Comparison of ENCODE assay signal across 20 cellular contexts in genomic region chr7:14191686-14192098, GRCh38.
DNase-seq lines count a peak whose midpoint lies in the region; ATAC-seq and TF ChIP-seq lines count a peak whose summit lies in the region.
"Had no signal": no experiment of that assay in that cellular context is flagged by ENCODE, and none has a peak within 500 bp of the region (broad histone marks: within the 10 kb centered on the region; RNA-seq: fewer than 3 reads in every experiment).

No MANE protein-coding gene starts in this region.

- no peak for TF ChIP-seq CTCF in OCI-LY7 (conservative IDR thresholded peaks at IDR 0.05; ENCODE audit: low read length)

- intact Hi-C loops in OCI-LY7 (cut with micrococcal nuclease; ENCODE audit: unreplicated experiment), result no loop called here

- DNase-seq in A172 (ENCODE audit: low spot score), result peak; percentile 79
- DNase-seq in GM23248, result peak; percentile 90
- peak; percentile 26 for DNase-seq in RPMI7951 (ENCODE audit: low read depth)
- peak; percentile 9 for DNase-seq in fibroblast of gingiva (ENCODE audit: low read depth)
- DNase-seq in H4 (ENCODE audit: low spot score), result no peak
- DNase-seq in ureter (ENCODE audit: low spot score), result no peak
- DNase-seq in OCI-LY7 (ENCODE audit: low spot score), result no peak
- DNase-seq: ACHN; activated CD8-positive, alpha-beta T cell treated with anti-CD3 and anti-CD28 coated beads for 36 hours; amniotic stem cell; hippocampal formation; MM.1S; NCI-H2029; NCI-H524 treated with DMSO at 0.1 percent for 48 hours; nucleus accumbens; OCI-M1; right lobe of liver; stimulated activated CD4-positive, alpha-beta T cell treated with anti-CD3 and anti-CD28 coated beads, Interleukin-1b, Interleukin-23, amount 100 ng/mL, for 48 hours had no signal

- H3K9ac ChIP-seq in GM23248, result no peak overlapping the region

- no TSS peak for BruUV-seq in OCI-LY7 (replicated peaks; lab: Mats Ljungman, UMichigan)

- H3K4me3 ChIP-seq in GM23248, result no peak overlapping the region
- H3K4me3 ChIP-seq in OCI-LY7 (ENCODE audit: low read depth, low read length, poor library complexity, severe bottlenecking), result no peak overlapping the region
- H3K4me3 ChIP-seq: right lobe of liver had no signal

- ATAC-seq in GM21529 (IDR thresholded peaks at IDR 0.05; ENCODE audit: unreplicated experiment), result no peak
- ATAC-seq: activated CD8-positive, alpha-beta T cell treated with anti-CD3 and anti-CD28 coated beads for 36 hours had no signal

- peaks cover 6% of the 10 kb centered on the region; the same call in 1 of the 2 replicates for H3K9me2 ChIP-seq in GM23248 (ENCODE audit: insufficient read depth)
- no peaks in the 10 kb centered on the region for H3K9me2 ChIP-seq in OCI-LY7 (ENCODE audit: insufficient read depth, low read length)

- 27% methylated on average over 4 of the region's 4 CpGs for WGBS in GM23248 (ENCODE audit: low coverage in 1 of 2, low lambda C conversion rate in 2 of 2, missing lambda C conversion rate in 2 of 2), 2 experiments

- H3K4me2 ChIP-seq in GM23248 (ENCODE audit: unreplicated experiment), result no peak overlapping the region
- H3K4me2 ChIP-seq in OCI-LY7 (ENCODE audit: low read length), result no peak overlapping the region

- H3K4me1 ChIP-seq in GM23248 (ENCODE audit: insufficient read depth) (peaks cover 25% of the 10 kb centered on the region), OCI-LY7 (ENCODE audit: insufficient read depth, low read length, poor library complexity, severe bottlenecking) (no peaks in the 10 kb centered on the region)
- H3K4me1 ChIP-seq: right lobe of liver had no signal

- CTCF ChIA-PET in OCI-LY7 (lab: Charles Lee; ENCODE audit: unreplicated experiment), result no interaction called here

- peaks cover 14% of the 10 kb centered on the region; the same call in 1 of the 2 replicates for H3F3A ChIP-seq in GM23248 (ENCODE audit: insufficient read depth)

- H3K9me3 ChIP-seq in GM23248 (ENCODE audit: low read depth) (peaks cover 2% of the 10 kb centered on the region), OCI-LY7 (ENCODE audit: low read length) (no peaks in the 10 kb centered on the region)
- H3K9me3 ChIP-seq: right lobe of liver had no signal

- H3K79me2 ChIP-seq in GM23248 (ENCODE audit: insufficient read depth) (no peaks in the 10 kb centered on the region), OCI-LY7 (ENCODE audit: insufficient read depth, low read depth, low read length) (no peaks in the 10 kb centered on the region)

- H3K36me3 ChIP-seq in GM23248 (ENCODE audit: low read depth) (no peaks in the 10 kb centered on the region), OCI-LY7 (ENCODE audit: insufficient read depth, low read length) (no peaks in the 10 kb centered on the region)
- H3K36me3 ChIP-seq: right lobe of liver had no signal

- H4K20me1 ChIP-seq in GM23248 (ENCODE audit: insufficient read depth), result no peaks in the 10 kb centered on the region
- no peaks in the 10 kb centered on the region for H4K20me1 ChIP-seq in OCI-LY7 (ENCODE audit: insufficient read depth, low read length)

- no peaks in the 10 kb centered on the region for H3K27me3 ChIP-seq in GM23248 (replicated peaks; ENCODE audit: insufficient read depth)
- H3K27me3 ChIP-seq: right lobe of liver had no signal

- H3K27ac ChIP-seq in GM23248, result no peak overlapping the region
- H3K27ac ChIP-seq in OCI-LY7 (ENCODE audit: low read depth, low read length, poor library complexity, severe bottlenecking), result no peak overlapping the region
- H3K27ac ChIP-seq: right lobe of liver, VCaP had no signal

- POLR2A ChIA-PET in OCI-LY7 (lab: Charles Lee), result no interaction called here

- H2AFZ ChIP-seq in GM23248 (no peak overlapping the region), OCI-LY7 (ENCODE audit: low read length) (no peak overlapping the region)

- in situ Hi-C loops in GM23248 (cut with MboI), result no loop called here

Comparison
In these comparisons a context has a peak if more than half of its experiments do, and no peak if none do; other contexts are left out.
1. DNase-seq: peak in A172 (single experiment), GM23248 (single experiment), RPMI7951 (single experiment) and fibroblast of gingiva (single experiment); none in H4 (single experiment), ureter (single experiment) and OCI-LY7 (single experiment).